15 cellular contexts compared by ENCODE assay signal in the genomic region with DNA sequence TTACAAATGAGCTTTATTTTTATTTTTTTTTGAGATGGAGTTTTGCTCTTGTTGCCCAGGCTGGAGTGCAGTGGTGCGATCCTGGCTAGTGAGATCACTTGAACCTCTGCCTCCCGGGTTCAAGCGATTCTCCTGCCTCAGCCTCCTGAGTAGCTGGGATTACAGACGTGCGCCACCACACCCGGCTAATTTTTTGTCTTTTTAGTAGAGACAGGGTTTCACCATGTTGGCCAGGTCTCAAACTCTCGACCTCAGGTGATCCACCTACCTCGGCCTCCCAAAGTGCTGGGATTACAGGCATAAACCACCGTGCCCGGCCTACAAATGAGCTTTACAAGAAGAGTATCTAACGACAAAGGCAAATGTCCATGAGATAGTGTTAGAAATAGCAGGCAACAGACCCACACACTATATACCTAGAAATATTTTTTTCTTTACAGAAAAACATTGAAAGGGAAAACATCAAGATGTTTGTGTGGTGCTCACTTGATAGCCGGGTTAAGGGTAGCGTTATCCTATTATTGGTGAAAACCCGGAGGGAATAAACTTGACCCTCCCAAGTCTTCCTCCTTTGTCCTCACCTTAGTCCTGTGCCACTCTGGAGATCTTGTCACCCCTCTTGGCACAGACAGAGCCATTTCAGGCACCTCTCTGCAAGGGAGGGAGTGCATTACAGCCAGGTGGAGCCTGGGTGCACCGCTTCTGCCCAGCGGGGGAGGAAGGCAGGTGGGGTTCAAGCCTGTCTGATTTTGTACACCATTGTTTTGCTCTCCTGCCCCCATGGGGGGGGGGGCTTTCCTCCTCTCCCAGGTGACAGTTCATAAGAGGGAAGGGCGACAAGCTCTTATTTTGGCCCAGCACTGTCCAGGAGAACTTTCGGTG. TPM values are rescaled to one million over a fixed set of nuclear protein-coding genes. Genes with fewer than 3 reads are reported as not detected.
DNase-seq lines count a peak whose midpoint lies in the region; ATAC-seq and TF ChIP-seq lines count a peak whose summit lies in the region.
"Had no signal": no experiment of that assay in that cellular context is flagged by ENCODE, and none has a peak within 500 bp of the region (broad histone marks: within the 10 kb centered on the region; RNA-seq: fewer than 3 reads in every experiment).

No MANE protein-coding gene starts in this region.

- peaks cover 24% of the 10 kb centered on the region for H3K4me1 Mint-ChIP-seq in CD4-positive, alpha-beta T cell (ENCODE audit: low read depth)

- peaks cover 7% of the 10 kb centered on the region for H3K36me3 Mint-ChIP-seq in CD4-positive, alpha-beta T cell (ENCODE audit: low read depth)

- no peak for TF ChIP-seq CTCF in CD4-positive, alpha-beta T cell (IDR thresholded peaks at IDR 0.05)
- no peak for TF ChIP-seq CTCF in dorsolateral prefrontal cortex (IDR thresholded peaks at IDR 0.05 in 54 of 56, conservative IDR thresholded peaks at IDR 0.05 in 2 of 56; ENCODE audit: low read depth in 1 of 56, partially characterized antibody in 56 of 56)

- H3K4me3 Mint-ChIP-seq in CD4-positive, alpha-beta T cell: no peak overlapping the region
- H3K4me3 Mint-ChIP-seq: CD4-positive, alpha-beta memory T cell had no signal

- POLR2A ChIA-PET in CD4-positive, alpha-beta T cell (lab: Charles Lee): interaction anchor here (0.6 kb wide), 1 partner anchor 12 kb away, joined by 4 read pairs; no protein-coding TSS in a partner anchor

- no peaks in the 10 kb centered on the region for H3K9me3 Mint-ChIP-seq in CD4-positive, alpha-beta T cell
- H3K9me3 Mint-ChIP-seq: CD4-positive, alpha-beta memory T cell had no signal

- no peaks in the 10 kb centered on the region for H3K27me3 ChIP-seq in CD4-positive, alpha-beta T cell (ENCODE audit: control insufficient read depth, insufficient read depth, low read length)
- H3K27me3 ChIP-seq in dorsolateral prefrontal cortex: no peaks in the 10 kb centered on the region
- H3K27me3 ChIP-seq: BLaER1 treated with 17β-estradiol and CSF1 and Interleukin-3, amounts not matched to agents 10 nM and 100 nM had no signal

- no peaks in the 10 kb centered on the region for H3K9me3 ChIP-seq in CD4-positive, alpha-beta T cell (ENCODE audit: control insufficient read depth, low read length)
- H3K9me3 ChIP-seq: BLaER1 treated with 17β-estradiol and CSF1 and Interleukin-3, amounts not matched to agents 10 nM and 100 nM; HAP-1 had no signal

- CTCF ChIA-PET in CD4-positive, alpha-beta T cell (lab: Charles Lee): interaction anchor here (0.6 to 0.7 kb wide), 2 partner anchors 12 to 117 kb away, joined by 3 read pairs; no protein-coding TSS in a partner anchor

- H3K27ac Mint-ChIP-seq in CD4-positive, alpha-beta T cell: peak overlapping the region; percentile 30

- no peaks in the 10 kb centered on the region for H3K27me3 Mint-ChIP-seq in CD4-positive, alpha-beta T cell
- H3K27me3 Mint-ChIP-seq: CD4-positive, alpha-beta memory T cell had no signal

- intact Hi-C loops in CD4-positive, alpha-beta T cell (cut with DNase I, micrococcal nuclease): no loop called here
- intact Hi-C loops in dorsolateral prefrontal cortex (cut with DNase I): no loop called here

- DNase-seq in NCI-H1417 (lab: John Stamatoyannopoulos, UW) (peak in 2 of 3 experiments; percentile 32 to 60), NCI-H1417 treated with DMSO at 0.1 percent for 48 hours (lab: John Stamatoyannopoulos, UW) (no peak), NCI-H69 (lab: John Stamatoyannopoulos, UW) (peak; percentile 72), dorsolateral prefrontal cortex (no peak), NCI-H510A treated with DMSO at 0.1 percent for 48 hours (lab: John Stamatoyannopoulos, UW) (no peak), GOT3 (lab: John Stamatoyannopoulos, UW) (no peak)
- DNase-seq in CD4-positive, alpha-beta T cell: no peak
- DNase-seq: CD4-positive, alpha-beta memory T cell; DMS153; DMS79 treated with DMSO at 0.1 percent for 48 hours; EL had no signal

- H3K4me3 ChIP-seq in dorsolateral prefrontal cortex: no peak overlapping the region
- H3K4me3 ChIP-seq: BLaER1 treated with 17β-estradiol and CSF1 and Interleukin-3, amounts not matched to agents 10 nM and 100 nM; HAP-1 had no signal

- no peak overlapping the region for H3K27ac ChIP-seq in CD4-positive, alpha-beta T cell (ENCODE audit: low read depth, low read length)
- H3K27ac ChIP-seq in dorsolateral prefrontal cortex: peak overlapping the region in 32 of 59 donors; percentile 6 to 93 (median 54)

- no peak for ATAC-seq in CD4-positive, alpha-beta T cell (ENCODE audit: poor library complexity)
- ATAC-seq in GM19351 (IDR thresholded peaks at IDR 0.05; ENCODE audit: unreplicated experiment): no peak

RNA-seq across cellular contexts. Expression of a gene that starts 21.0 kb away (rescaled TPM):
- total RNA-seq in CD4-positive, alpha-beta T cell: under 1 TPM; 0.47 to 0.56 TPM
- total RNA-seq in dorsolateral prefrontal cortex: 1 to 10 TPM in 5 of 120 experiments, under 1 TPM in 5, not detected in 110; 0.80 to 1.4 (median 1.0) TPM
- total RNA-seq: CD4-positive, alpha-beta memory T cell; H1 had no signal

RNA-seq across cellular contexts. Expression of a gene that starts 34.1 kb away (rescaled TPM):
- total RNA-seq in CD4-positive, alpha-beta T cell: 1 to 10 TPM; 1.1 to 1.6 TPM
- total RNA-seq in dorsolateral prefrontal cortex: 1 to 10 TPM in 7 of 120 experiments, not detected in 113; 1.1 to 2.0 (median 1.8) TPM
- total RNA-seq: H1 had no signal

RNA-seq across cellular contexts. Expression of a gene that starts 54.2 kb away (rescaled TPM):
- total RNA-seq in CD4-positive, alpha-beta T cell: 10 to 100 TPM; 37.9 to 38.7 TPM
- 10 to 100 TPM; 10.4 to 25.9 (median 18.3) TPM for total RNA-seq in dorsolateral prefrontal cortex

RNA-seq across cellular contexts. Expression of a gene that starts 54.2 kb away (rescaled TPM):
- total RNA-seq in CD4-positive, alpha-beta T cell: 10 to 100 TPM; 11.9 to 13.0 TPM
- 10 to 100 TPM in 52 of 120 experiments, 1 to 10 TPM in 68; 6.1 to 13.0 (median 9.5) TPM for total RNA-seq in dorsolateral prefrontal cortex

RNA-seq across cellular contexts. Expression of a gene that starts 59.6 kb away (rescaled TPM):
- total RNA-seq in CD4-positive, alpha-beta T cell: 10 to 100 TPM; 19.3 to 22.7 TPM
- 10 to 100 TPM; 31.6 to 66.0 (median 49.9) TPM for total RNA-seq in dorsolateral prefrontal cortex

Comparison
In these comparisons a context has a peak if more than half of its experiments do, and no peak if none do; other contexts are left out.
1. DNase-seq: peak in NCI-H1417 (2 of 3) and NCI-H69 (single experiment); none in NCI-H1417 treated with DMSO at 0.1 percent for 48 hours (single experiment), CD4-positive, alpha-beta T cell (0 of 10), dorsolateral prefrontal cortex (0 of 10), NCI-H510A treated with DMSO at 0.1 percent for 48 hours (single experiment) and GOT3 (single experiment).